ENCODE assay signal across 8 cellular contexts in the genomic region with DNA sequence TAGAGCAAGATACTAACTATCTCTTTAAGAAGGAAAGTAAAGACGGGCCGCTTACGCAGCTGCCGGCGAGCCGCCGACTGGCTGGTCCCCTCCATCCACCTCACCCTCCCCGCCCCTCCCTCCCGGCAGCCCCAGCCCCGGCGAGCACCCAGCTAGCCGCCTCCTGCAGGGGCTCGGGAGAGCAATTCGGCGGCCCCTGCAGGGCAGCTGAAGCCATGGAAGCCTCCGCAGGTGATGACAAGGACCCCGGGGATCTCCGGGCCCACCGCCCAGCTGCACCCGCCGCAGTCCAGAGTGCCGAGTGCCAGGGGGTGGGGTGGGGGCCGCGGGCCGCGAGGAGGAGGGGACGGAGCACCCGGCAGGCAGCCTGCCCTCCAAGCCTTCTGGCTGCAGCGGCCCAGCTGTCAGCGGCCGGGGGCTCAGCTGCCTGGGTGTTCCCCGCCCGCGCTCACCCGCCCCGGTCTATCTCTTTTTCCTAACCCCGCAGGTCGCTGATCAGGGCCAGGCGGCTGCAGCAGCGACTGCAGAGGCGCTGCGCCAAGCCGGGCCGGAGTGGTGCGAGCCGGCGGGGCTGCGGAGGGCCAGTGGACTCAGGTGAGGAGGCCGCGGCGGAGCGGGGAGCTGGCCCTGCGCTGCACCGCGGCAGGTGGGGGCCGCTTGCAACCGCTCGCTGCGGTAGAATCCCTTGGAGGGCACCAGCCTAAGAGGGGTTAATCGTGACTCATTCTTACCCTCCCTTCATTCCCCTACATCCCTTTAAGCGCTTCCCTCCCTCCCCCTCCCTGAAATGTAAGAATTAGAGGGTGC. TPM values are rescaled to one million over a fixed set of nuclear protein-coding genes. Genes with fewer than 3 reads are reported as not detected.
DNase-seq lines count a peak whose midpoint lies in the region; ATAC-seq and TF ChIP-seq lines count a peak whose summit lies in the region.

A gene with protein sequence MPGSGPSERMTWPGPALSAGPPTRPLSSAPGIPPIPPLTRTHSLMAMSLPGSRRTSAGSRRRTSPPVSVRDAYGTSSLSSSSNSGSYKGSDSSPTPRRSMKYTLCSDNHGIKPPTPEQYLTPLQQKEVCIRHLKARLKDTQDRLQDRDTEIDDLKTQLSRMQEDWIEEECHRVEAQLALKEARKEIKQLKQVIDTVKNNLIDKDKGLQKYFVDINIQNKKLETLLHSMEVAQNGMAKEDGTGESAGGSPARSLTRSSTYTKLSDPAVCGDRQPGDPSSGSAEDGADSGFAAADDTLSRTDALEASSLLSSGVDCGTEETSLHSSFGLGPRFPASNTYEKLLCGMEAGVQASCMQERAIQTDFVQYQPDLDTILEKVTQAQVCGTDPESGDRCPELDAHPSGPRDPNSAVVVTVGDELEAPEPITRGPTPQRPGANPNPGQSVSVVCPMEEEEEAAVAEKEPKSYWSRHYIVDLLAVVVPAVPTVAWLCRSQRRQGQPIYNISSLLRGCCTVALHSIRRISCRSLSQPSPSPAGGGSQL (plus strand): TSS at position 128 of the 807 bp plus-strand sequence. CDS start 29,946 bp downstream, outside the sequence.

- CTCF ChIA-PET in HEK293T (lab: Yijun Ruan, JAX), result no interaction called here

- ATAC-seq in memory B cell (ENCODE audit: low read depth), result peak; percentile 93

- no peaks in the 10 kb centered on the region for H3K36me3 ChIP-seq in endocrine pancreas (ENCODE audit: control insufficient read depth, insufficient read depth, low read length)

- H3K4me3 ChIP-seq in endocrine pancreas (ENCODE audit: control insufficient read depth, insufficient read depth, low read length), result peak within 1 kb of the TSS; percentile 74

- no peaks in the 10 kb centered on the region for H3K4me1 ChIP-seq in endocrine pancreas (ENCODE audit: control insufficient read depth, insufficient read depth, low read length)

- POLR2A ChIA-PET in HEK293T (lab: Yijun Ruan, JAX), result interaction anchor here (0.7 to 0.8 kb wide), 4 partner anchors 9 to 41 kb away, joined by 3 to 5 read pairs (median 3); a partner anchor contains a TSS

- H3K4me1 Mint-ChIP-seq in memory B cell, result peaks cover 13% of the 10 kb centered on the region

- H3K9me3 ChIP-seq in endocrine pancreas (ENCODE audit: control insufficient read depth, low read length), result no peaks in the 10 kb centered on the region

- in situ Hi-C loops in Caki2 (cut with HindIII; ENCODE audit: low pct_unique_long_range_greater_than_20kb, low sequenced_read_pairs), result no loop called here

- H3K9me3 Mint-ChIP-seq in memory B cell, result no peaks in the 10 kb centered on the region

- DNase-seq in Caki2 (ENCODE audit: low read depth) (peak; percentile 72), HEK293T (ENCODE audit: extremely low spot score) (peak; percentile 74), NCI-H526 (lab: John Stamatoyannopoulos, UW) (peak; percentile 50 to 88), memory B cell (ENCODE audit: low spot score in 2 of 2) (peak; percentile 40), superior temporal gyrus (ENCODE audit: extremely low spot score) (no peak)
- peak; percentile 43 for DNase-seq in activated CD8-positive, alpha-beta memory T cell treated with anti-CD3 and anti-CD28 coated beads, Interleukin-2, amount 50 U/mL, for 1 hour (ENCODE audit: extremely low read depth)
- DNase-seq in stimulated activated CD4-positive, alpha-beta T cell treated with anti-CD3 and anti-CD28 coated beads, TNF-alpha, amount 100 ng/mL, for 48 hours (ENCODE audit: low read depth in 3 of 3), result peak; percentile 44 to 73 (median 62)

- H3K27me3 Mint-ChIP-seq in memory B cell, result peaks cover 1% of the 10 kb centered on the region

- peak within 1 kb of the TSS; percentile 86 for H3K4me3 Mint-ChIP-seq in memory B cell

- H3K27me3 ChIP-seq in endocrine pancreas (ENCODE audit: control insufficient read depth, insufficient read depth, low read length), result no peaks in the 10 kb centered on the region

- peak within 1 kb of the TSS; percentile 74 for H3K9ac ChIP-seq in endocrine pancreas (ENCODE audit: control insufficient read depth, insufficient read depth, low read length)

- H3K36me3 Mint-ChIP-seq in memory B cell, result no peaks in the 10 kb centered on the region

- peak within 1 kb of the TSS; percentile 82 for H3K27ac Mint-ChIP-seq in memory B cell

TF ChIP-seq in HEK293T, 16 proteins besides CTCF, POLR2A, EP300 and RAD21:
- no peak for TF ChIP-seq HDGF (IDR thresholded peaks at IDR 0.05; ENCODE audit: borderline replicate concordance)
- no peak for TF ChIP-seq BHLHE40 (IDR thresholded peaks at IDR 0.05; ENCODE audit: borderline replicate concordance)
- no peak for TF ChIP-seq ARNT (IDR thresholded peaks at IDR 0.05)
- no peak for TF ChIP-seq ELF4 (IDR thresholded peaks at IDR 0.05)
- no peak for TF ChIP-seq L3MBTL2 (conservative IDR thresholded peaks at IDR 0.05)
- TF ChIP-seq FOXA1 (IDR thresholded peaks at IDR 0.05), result no peak
- TF ChIP-seq FOXK2 (IDR thresholded peaks at IDR 0.05), result no peak
- TF ChIP-seq SUZ12 (IDR thresholded peaks at IDR 0.05), result no peak

RNA-seq across cellular contexts. Expression of the gene that starts here (rescaled TPM):
- total RNA-seq in Caki2 (2014; rRNA removed; shearing (Covaris generic); ENCODE audit: low replicate concordance), result 11.1 and 14.5 TPM in 2 replicates
